ENCODE assay signal across 9 cellular contexts in the genomic region with DNA sequence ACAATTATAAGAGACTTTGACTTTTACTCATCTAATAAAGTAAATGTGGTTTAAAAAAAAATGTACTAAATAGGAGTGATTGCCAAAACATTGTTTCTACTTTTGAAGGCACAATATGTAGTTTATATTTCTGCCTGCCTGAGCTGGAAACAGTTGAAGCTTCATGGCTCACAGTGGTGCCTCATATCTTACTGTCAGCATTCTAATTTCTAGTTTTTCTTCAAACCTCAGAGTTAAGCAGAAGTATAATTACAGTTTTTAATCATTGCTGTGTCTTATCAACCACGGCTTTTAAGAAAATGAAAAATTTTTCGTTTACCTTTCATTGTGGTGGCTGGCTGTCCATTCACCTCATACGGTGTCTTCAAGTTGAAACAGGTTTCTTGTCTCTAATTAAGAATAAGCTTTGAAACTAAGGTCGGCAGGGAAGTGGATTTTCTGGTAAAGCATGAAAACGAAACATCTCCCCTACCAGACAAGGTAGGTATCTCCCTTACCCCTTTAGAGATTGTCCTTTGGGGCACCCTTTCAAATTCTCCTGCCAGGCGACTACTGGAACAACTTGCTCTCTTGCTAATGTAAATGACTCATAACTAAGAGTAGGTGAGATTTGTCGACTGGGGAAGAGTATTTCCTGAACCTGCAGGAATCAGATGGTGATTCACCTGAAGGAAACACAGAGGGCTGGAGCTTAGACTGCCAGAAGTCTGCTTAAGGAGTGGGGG.
DNase-seq lines count a peak whose midpoint lies in the region; ATAC-seq and TF ChIP-seq lines count a peak whose summit lies in the region.
"Had no signal": no experiment of that assay in that cellular context is flagged by ENCODE, and none has a peak within 500 bp of the region (broad histone marks: within the 10 kb centered on the region; RNA-seq: fewer than 3 reads in every experiment).

A gene with protein sequence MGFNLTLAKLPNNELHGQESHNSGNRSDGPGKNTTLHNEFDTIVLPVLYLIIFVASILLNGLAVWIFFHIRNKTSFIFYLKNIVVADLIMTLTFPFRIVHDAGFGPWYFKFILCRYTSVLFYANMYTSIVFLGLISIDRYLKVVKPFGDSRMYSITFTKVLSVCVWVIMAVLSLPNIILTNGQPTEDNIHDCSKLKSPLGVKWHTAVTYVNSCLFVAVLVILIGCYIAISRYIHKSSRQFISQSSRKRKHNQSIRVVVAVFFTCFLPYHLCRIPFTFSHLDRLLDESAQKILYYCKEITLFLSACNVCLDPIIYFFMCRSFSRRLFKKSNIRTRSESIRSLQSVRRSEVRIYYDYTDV (minus strand): TSS at position 554 of the 725 bp plus-strand sequence. CDS start 16,720 bp downstream, outside the sequence.

- H3K4me1 Mint-ChIP-seq in activated naive CD8-positive, alpha-beta T cell (ENCODE audit: low read depth) = peaks cover 10% of the 10 kb centered on the region
- H3K4me1 Mint-ChIP-seq in memory B cell = no peaks in the 10 kb centered on the region

- H3K9me3 Mint-ChIP-seq in activated naive CD8-positive, alpha-beta T cell (ENCODE audit: low read depth) = no peaks in the 10 kb centered on the region
- no peaks in the 10 kb centered on the region for H3K9me3 Mint-ChIP-seq in memory B cell

- no peaks in the 10 kb centered on the region for H3K36me3 ChIP-seq in HEK293 (ENCODE audit: control insufficient read depth in 2 of 2, insufficient read depth in 1 of 2, low read length in 2 of 2)

- H3K4me1 ChIP-seq in HEK293 (ENCODE audit: control insufficient read depth, insufficient read depth, low read length) = no peaks in the 10 kb centered on the region

- H3K9me3 ChIP-seq in HEK293 (ENCODE audit: control insufficient read depth, insufficient read depth, low read depth, low read length) = no peaks in the 10 kb centered on the region

- ATAC-seq in memory B cell (ENCODE audit: low read depth) = no peak

- no peaks in the 10 kb centered on the region for H3K36me3 Mint-ChIP-seq in activated naive CD8-positive, alpha-beta T cell
- H3K36me3 Mint-ChIP-seq in memory B cell = no peaks in the 10 kb centered on the region

- POLR2A ChIA-PET in HEK293 (lab: Yijun Ruan, JAX) = no interaction called here

- no peak within 1 kb of the TSS for H3K27ac ChIP-seq in HEK293 (ENCODE audit: extremely low read depth, low read depth, low read length)

- H3K27me3 Mint-ChIP-seq in activated naive CD8-positive, alpha-beta T cell = no peaks in the 10 kb centered on the region
- H3K27me3 Mint-ChIP-seq in memory B cell = no peaks in the 10 kb centered on the region

- no peak for TF ChIP-seq CTCF in HEK293 (tag by site-specific recombination; IDR thresholded peaks at IDR 0.05)

- peak within 1 kb of the TSS; percentile 57 for H3K4me3 Mint-ChIP-seq in activated naive CD8-positive, alpha-beta T cell
- peak within 1 kb of the TSS; percentile 15 for H3K4me3 Mint-ChIP-seq in memory B cell

- H3K27ac Mint-ChIP-seq in activated naive CD8-positive, alpha-beta T cell = peak within 1 kb of the TSS; percentile 19
- no peak within 1 kb of the TSS for H3K27ac Mint-ChIP-seq in memory B cell

- DNase-seq in ELR (ENCODE audit: low read depth) (peak; percentile 80), memory B cell (ENCODE audit: low spot score in 2 of 2) (no peak), activated gamma-delta T cell treated with Interleukin-2 at 50 U/mL for 16 hours (no peak), COLO668 (lab: John Stamatoyannopoulos, UW; ENCODE audit: unreplicated experiment) (no peak), hepatic stellate cell (ENCODE audit: low spot score) (no peak), GM19238 (ENCODE audit: insufficient read length, low spot score) (no peak)
- DNase-seq: GF-D8 had no signal

- CTCF ChIA-PET in HEK293 (lab: Yijun Ruan, JAX) = no interaction called here

- peak within 1 kb of the TSS; percentile 18; the same call in 1 of the 2 replicates for H3K4me3 ChIP-seq in HEK293 (ENCODE audit: low read depth, low read length)

TF ChIP-seq in HEK293, 187 proteins besides CTCF, POLR2A, EP300 and RAD21:
- no peak for TF ChIP-seq BCL11B (tag by site-specific recombination; IDR thresholded peaks at IDR 0.05; ENCODE audit: low read depth)
- TF ChIP-seq ZNF623 (tag by site-specific recombination; IDR thresholded peaks at IDR 0.05) = no peak
- TF ChIP-seq, protein P1, sequence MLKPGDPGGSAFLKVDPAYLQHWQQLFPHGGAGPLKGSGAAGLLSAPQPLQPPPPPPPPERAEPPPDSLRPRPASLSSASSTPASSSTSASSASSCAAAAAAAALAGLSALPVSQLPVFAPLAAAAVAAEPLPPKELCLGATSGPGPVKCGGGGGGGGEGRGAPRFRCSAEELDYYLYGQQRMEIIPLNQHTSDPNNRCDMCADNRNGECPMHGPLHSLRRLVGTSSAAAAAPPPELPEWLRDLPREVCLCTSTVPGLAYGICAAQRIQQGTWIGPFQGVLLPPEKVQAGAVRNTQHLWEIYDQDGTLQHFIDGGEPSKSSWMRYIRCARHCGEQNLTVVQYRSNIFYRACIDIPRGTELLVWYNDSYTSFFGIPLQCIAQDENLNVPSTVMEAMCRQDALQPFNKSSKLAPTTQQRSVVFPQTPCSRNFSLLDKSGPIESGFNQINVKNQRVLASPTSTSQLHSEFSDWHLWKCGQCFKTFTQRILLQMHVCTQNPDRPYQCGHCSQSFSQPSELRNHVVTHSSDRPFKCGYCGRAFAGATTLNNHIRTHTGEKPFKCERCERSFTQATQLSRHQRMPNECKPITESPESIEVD (tag by site-specific recombination; IDR thresholded peaks at IDR 0.05) = 0 out of 2 replicates have a peak, but pooled peaks have one; percentile 11
- no peak for TF ChIP-seq ZNF175 (tag by site-specific recombination; IDR thresholded peaks at IDR 0.05)
- 0 out of 2 replicates have a peak, but pooled peaks have one; percentile 19 for TF ChIP-seq PRDM1 (tag by site-specific recombination; IDR thresholded peaks at IDR 0.05)
- no peak for TF ChIP-seq ZNF416 (tag by site-specific recombination; IDR thresholded peaks at IDR 0.05)
- TF ChIP-seq ZNF558 (tag by site-specific recombination; IDR thresholded peaks at IDR 0.05) = no peak
- TF ChIP-seq ZNF112 (tag by site-specific recombination; IDR thresholded peaks at IDR 0.05) = no peak
- TF ChIP-seq ZNF792 (tag by site-specific recombination; IDR thresholded peaks at IDR 0.05) = no peak
